ENCODE assay signal across 8 cellular contexts in the genomic region with DNA sequence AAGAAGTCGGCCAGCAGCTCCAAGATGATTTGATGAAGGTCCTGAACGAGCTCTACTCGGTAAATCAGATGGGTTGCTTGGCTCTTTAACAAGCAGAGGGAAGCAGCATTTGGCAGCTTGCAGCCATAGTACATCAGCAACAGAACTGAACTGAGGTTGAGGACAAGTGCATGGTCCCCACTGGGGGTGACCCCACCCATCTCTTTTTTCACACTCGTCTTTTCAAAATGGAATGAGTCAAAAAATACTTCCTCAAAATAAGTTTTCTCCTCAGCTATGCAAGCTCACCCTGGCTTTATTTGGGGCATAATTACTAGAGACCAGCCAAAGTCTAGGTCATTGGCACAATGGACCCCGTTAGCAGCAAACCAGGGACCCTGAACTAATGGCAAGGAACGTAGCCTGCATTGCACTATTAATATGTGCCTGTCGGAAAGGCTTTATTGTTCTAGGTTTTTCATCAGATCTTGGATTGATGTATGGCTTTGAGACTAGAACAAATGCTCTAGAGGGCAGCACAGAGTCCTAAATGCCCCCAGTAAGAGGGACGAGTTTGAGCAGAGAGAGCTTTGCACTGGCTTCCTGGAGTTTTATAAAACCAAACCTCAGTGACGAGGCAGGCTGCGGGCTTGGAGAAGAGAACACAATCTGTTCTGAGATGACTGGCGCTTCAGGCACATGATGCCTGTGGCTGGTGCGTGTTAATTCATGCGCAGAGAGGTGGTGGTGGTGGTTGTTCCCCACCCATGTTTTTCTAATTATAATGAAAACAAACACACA.
A peak's percentile ranks its signal among the peaks of the same experiment; 100 is the strongest.
DNase-seq lines count a peak whose midpoint lies in the region; ATAC-seq and TF ChIP-seq lines count a peak whose summit lies in the region.
"Not testable (repeated sequence)": the region's sequence is repeated elsewhere in the genome, so short reads cannot be mapped to it uniquely, and the experiment has no call there.

No MANE protein-coding gene starts in this region.

- H3K4me3 ChIP-seq in left ventricle myocardium inferior, neural progenitor cell, upper lobe of right lung: not testable (repeated sequence)

- not testable (repeated sequence) for H3K27ac Mint-ChIP-seq in neural progenitor cell

- not testable (repeated sequence) for H3K79me2 ChIP-seq in neural progenitor cell (ENCODE audit: low read depth)

- H3K4me2 ChIP-seq in neural progenitor cell: not testable (repeated sequence)

- not testable (repeated sequence) for H3K36me3 ChIP-seq in left ventricle myocardium inferior, neural progenitor cell, upper lobe of right lung

- TF ChIP-seq CTCF in left ventricle myocardium inferior (IDR thresholded peaks at IDR 0.05; ENCODE audit: borderline replicate concordance) (peak; percentile 22), neural progenitor cell (IDR thresholded peaks at IDR 0.05) (peak; percentile 14)
- not testable (repeated sequence) for TF ChIP-seq CTCF in upper lobe of right lung (IDR thresholded peaks at IDR 0.05)

- ATAC-seq in GM18498 (IDR thresholded peaks at IDR 0.05; ENCODE audit: unreplicated experiment) (peak; percentile 56), HG02981 (IDR thresholded peaks at IDR 0.05; ENCODE audit: unreplicated experiment) (peak; percentile 56), SK-N-SH treated with all-trans-retinoic acid at 6 μM for 48 hours (peak; percentile 79), upper lobe of right lung (peak; percentile 45)

- not testable (repeated sequence) for H2AFZ ChIP-seq in neural progenitor cell (replicated peaks)

- DNase-seq in activated T-helper 1 cell treated with Interleukin-2 at 50 U/mL for 16 hours (ENCODE audit: low read depth): peak; percentile 0
- peak; percentile 14 to 42 for DNase-seq in dermis microvascular lymphatic vessel endothelial cell (ENCODE audit: low read depth in 2 of 2)
- DNase-seq in left ventricle myocardium inferior, upper lobe of right lung: not testable (repeated sequence)
- peak; percentile 2 for DNase-seq in neural progenitor cell (ENCODE audit: low spot score)

- H3K36me3 Mint-ChIP-seq in neural progenitor cell: not testable (repeated sequence)

- not testable (repeated sequence) for H3K9me3 Mint-ChIP-seq in neural progenitor cell

- H3K9ac ChIP-seq in neural progenitor cell: not testable (repeated sequence)

- not testable (repeated sequence) for H3F3A ChIP-seq in neural progenitor cell (ENCODE audit: low read depth)

- H3K4me3 Mint-ChIP-seq in neural progenitor cell: not testable (repeated sequence)

- H3K4me1 Mint-ChIP-seq in neural progenitor cell: not testable (repeated sequence)

- H3K4me1 ChIP-seq in left ventricle myocardium inferior, neural progenitor cell, upper lobe of right lung: not testable (repeated sequence)

- not testable (repeated sequence) for H4K20me1 ChIP-seq in neural progenitor cell (ENCODE audit: low read depth)

- not testable (repeated sequence) for H3K27me3 Mint-ChIP-seq in neural progenitor cell (ENCODE audit: insufficient read depth, low read depth)

- not testable (repeated sequence) for H3K27ac ChIP-seq in left ventricle myocardium inferior (replicated peaks); neural progenitor cell; upper lobe of right lung

- H3K9me3 ChIP-seq in left ventricle myocardium inferior (replicated peaks); neural progenitor cell (ENCODE audit: low read depth); upper lobe of right lung: not testable (repeated sequence)

- intact Hi-C loops in left ventricle myocardium inferior (cut with micrococcal nuclease); upper lobe of right lung (cut with DNase I): not testable (repeated sequence)

- H3K27me3 ChIP-seq in left ventricle myocardium inferior (ENCODE audit: low read depth); neural progenitor cell; upper lobe of right lung: not testable (repeated sequence)
